Comparison of ENCODE assay signal across 2 cellular contexts in the genomic region with DNA sequence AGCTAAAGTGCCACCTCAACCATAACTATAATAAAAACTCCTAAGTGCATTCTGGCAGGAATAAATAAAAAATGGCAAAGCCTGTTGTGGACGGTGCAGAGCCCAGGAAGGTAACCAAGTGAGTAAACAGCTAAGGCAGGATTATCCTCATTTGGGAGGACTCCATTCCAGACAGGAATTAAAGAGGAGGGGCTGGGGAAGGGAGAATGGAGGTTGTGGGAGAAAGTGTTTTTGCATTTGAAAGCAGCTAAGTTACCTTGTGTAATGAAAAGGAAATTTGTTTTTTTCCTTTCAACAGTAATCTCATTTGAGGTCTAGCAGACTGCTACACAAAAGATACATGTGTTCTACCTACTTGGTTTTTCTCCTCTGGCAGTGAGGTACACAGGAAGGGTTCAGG.
TF ChIP-seq lines count a peak whose summit lies in the region.

No MANE protein-coding gene starts in this region.

TF ChIP-seq in HepG2, 621 proteins besides CTCF, POLR2A, EP300 and RAD21:
- TF ChIP-seq TGIF2 (CRISPR knock-in tag; IDR thresholded peaks at IDR 0.05) (no peak), HNRNPK (IDR thresholded peaks at IDR 0.05; ENCODE audit: low read depth, low read length, poor library complexity, severe bottlenecking) (peak; percentile 30), ZNF775 (CRISPR knock-in tag; IDR thresholded peaks at IDR 0.05; ENCODE audit: borderline replicate concordance) (no peak)

TF ChIP-seq in H1, 55 proteins besides CTCF, POLR2A, EP300 and RAD21:
- TF ChIP-seq POU5F1 (IDR thresholded peaks at IDR 0.05; ENCODE audit: low read depth, low read length) (no peak), EGR1 (IDR thresholded peaks at IDR 0.05; ENCODE audit: borderline replicate concordance, low read depth, low read length) (no peak), NANOG (IDR thresholded peaks at IDR 0.05; ENCODE audit: insufficient read depth, low read depth, low read length, poor library complexity, severe bottlenecking) (no peak), GTF2F1 (IDR thresholded peaks at IDR 0.05; ENCODE audit: borderline replicate concordance, low read depth, low read length) (no peak), CBX5 (IDR thresholded peaks at IDR 0.05; ENCODE audit: low read depth, low read length) (no peak), CTBP2 (IDR thresholded peaks at IDR 0.05; ENCODE audit: borderline replicate concordance, insufficient read depth, insufficient read length, low read length) (no peak), MAFK (IDR thresholded peaks at IDR 0.05; ENCODE audit: low read depth, low read length) (no peak), CEBPB (IDR thresholded peaks at IDR 0.05; ENCODE audit: low read depth, low read length) (no peak), RFX5 (IDR thresholded peaks at IDR 0.05; ENCODE audit: borderline replicate concordance, low read depth, low read length) (no peak), RNF2 (IDR thresholded peaks at IDR 0.05; ENCODE audit: borderline replicate concordance, low read depth, low read length, missing control alignments, poor library complexity, severe bottlenecking) (no peak), TAF1 (IDR thresholded peaks at IDR 0.05; ENCODE audit: low read depth, low read length) (no peak)
- TF ChIP-seq, protein P1, sequence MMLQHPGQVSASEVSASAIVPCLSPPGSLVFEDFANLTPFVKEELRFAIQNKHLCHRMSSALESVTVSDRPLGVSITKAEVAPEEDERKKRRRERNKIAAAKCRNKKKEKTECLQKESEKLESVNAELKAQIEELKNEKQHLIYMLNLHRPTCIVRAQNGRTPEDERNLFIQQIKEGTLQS (IDR thresholded peaks at IDR 0.05; ENCODE audit: insufficient read depth, low read depth, low read length): no peak
